In the genomic region with DNA sequence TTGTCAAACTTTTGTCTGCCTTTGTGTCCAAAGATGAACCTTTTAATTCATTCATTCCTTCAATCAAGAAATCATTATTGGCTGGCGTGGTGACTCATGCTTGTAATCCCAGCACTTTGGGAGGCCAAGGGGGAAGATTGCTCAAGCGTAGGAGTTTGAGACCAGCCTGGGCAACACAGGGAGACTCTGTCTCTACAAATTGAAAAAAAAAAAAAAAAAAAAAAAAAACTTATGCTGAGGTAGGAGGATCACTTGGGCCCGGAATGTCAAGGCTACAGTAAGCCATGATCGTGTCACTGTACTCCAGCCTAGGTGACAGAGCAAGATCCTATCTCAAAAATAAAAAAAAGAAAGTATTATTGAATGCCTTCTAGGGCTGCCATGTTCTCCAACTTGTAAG, we compare ENCODE assay signal across 12 cellular contexts. TPM values are rescaled to one million over a fixed set of nuclear protein-coding genes. Genes with fewer than 3 reads are reported as not detected.
A peak's percentile ranks its signal among the peaks of the same experiment; 100 is the strongest.
DNase-seq lines count a peak whose midpoint lies in the region; ATAC-seq, FAIRE-seq and TF ChIP-seq lines count a peak whose summit lies in the region.
"Had no signal": no experiment of that assay in that cellular context is flagged by ENCODE, and none has a peak within 500 bp of the region (broad histone marks: within the 10 kb centered on the region; RNA-seq: fewer than 3 reads in every experiment).

No MANE protein-coding gene starts in this region.

- no peak overlapping the region for H3K27ac Mint-ChIP-seq in CD4-positive, alpha-beta memory T cell
- H3K27ac Mint-ChIP-seq: activated T-helper 17 cell treated with anti-CD3 and anti-CD28 coated beads, Interleukin-2, amount 50 U/mL, for 72 hours; CD4-positive, CD25-positive, alpha-beta regulatory T cell; naive B cell had no signal

- no peak overlapping the region for H3K4me3 Mint-ChIP-seq in CD4-positive, alpha-beta memory T cell
- H3K4me3 Mint-ChIP-seq: activated T-helper 17 cell treated with anti-CD3 and anti-CD28 coated beads, Interleukin-2, amount 50 U/mL, for 72 hours; CD4-positive, CD25-positive, alpha-beta regulatory T cell had no signal

- no peaks in the 10 kb centered on the region for H3K27me3 ChIP-seq in small intestine (ENCODE audit: control insufficient read depth in 2 of 2, insufficient read depth in 2 of 2, low read length in 2 of 2)
- H3K27me3 ChIP-seq in CD4-positive, alpha-beta memory T cell (ENCODE audit: insufficient read depth, low read length): no peaks in the 10 kb centered on the region

- H3K4me3 ChIP-seq in HEK293 (ENCODE audit: low read depth, low read length): no peak overlapping the region
- no peak overlapping the region for H3K4me3 ChIP-seq in fibroblast of mammary gland (ENCODE audit: control insufficient read depth, low read depth, low read length)
- no peak overlapping the region for H3K4me3 ChIP-seq in small intestine (ENCODE audit: low read depth in 1 of 2, low read length in 2 of 2)
- H3K4me3 ChIP-seq in CD4-positive, alpha-beta memory T cell (ENCODE audit: low read length in 2 of 2): no peak overlapping the region

- H3K9me3 ChIP-seq in HEK293 (ENCODE audit: control insufficient read depth, insufficient read depth, low read depth, low read length) (no peaks in the 10 kb centered on the region), small intestine (ENCODE audit: control insufficient read depth, low read depth) (no peaks in the 10 kb centered on the region)
- no peaks in the 10 kb centered on the region for H3K9me3 ChIP-seq in CD4-positive, alpha-beta memory T cell (ENCODE audit: control insufficient read depth in 1 of 2, low read length in 2 of 2)

- no peak for TF ChIP-seq CTCF in HEK293 (tag by site-specific recombination; IDR thresholded peaks at IDR 0.05)
- no peak for TF ChIP-seq CTCF in fibroblast of mammary gland (conservative IDR thresholded peaks at IDR 0.05; ENCODE audit: control insufficient read depth, insufficient read depth, low read depth, low read length)

- no peak for FAIRE-seq in small intestine (lab: Jason Lieb, UNC)

- CTCF ChIA-PET in HEK293 (lab: Yijun Ruan, JAX): interaction anchor here (1.1 to 1.3 kb wide), 2 partner anchors 30 to 50 kb away, joined by 4 to 8 read pairs; no protein-coding TSS in a partner anchor
- CTCF ChIA-PET in CD4-positive, alpha-beta memory T cell (lab: Charles Lee; ENCODE audit: partially characterized antibody): interaction anchor here (0.6 kb wide), 1 partner anchor 114 kb away, joined by 3 read pairs; no protein-coding TSS in a partner anchor

- peak; percentile 81 for DNase-seq in fibroblast of mammary gland (ENCODE audit: low read depth)
- peak; percentile 36 for DNase-seq in small intestine
- no peak for DNase-seq in NCI-H1436 treated with DMSO at 0.1 percent for 48 hours (lab: John Stamatoyannopoulos, UW)
- DNase-seq in DMS79 treated with DMSO at 0.1 percent for 48 hours (lab: John Stamatoyannopoulos, UW): no peak
- no peak for DNase-seq in substantia nigra (lab: John Stamatoyannopoulos, UW)
- DNase-seq in CD4-positive, alpha-beta memory T cell: no peak
- DNase-seq: activated CD4-positive, alpha-beta T cell treated with anti-CD3 and anti-CD28 coated beads, Interleukin-2, amount 50 U/mL, for 48 hours; CD4-positive, CD25-positive, alpha-beta regulatory T cell; naive B cell had no signal

- intact Hi-C loops in CD4-positive, alpha-beta memory T cell (cut with micrococcal nuclease): no loop called here

- no peaks in the 10 kb centered on the region for H3K36me3 Mint-ChIP-seq in CD4-positive, alpha-beta memory T cell
- H3K36me3 Mint-ChIP-seq: CD4-positive, CD25-positive, alpha-beta regulatory T cell; naive B cell had no signal

- POLR2A ChIA-PET in HEK293 (lab: Yijun Ruan, JAX): no interaction called here
- POLR2A ChIA-PET in CD4-positive, alpha-beta memory T cell (lab: Charles Lee; ENCODE audit: partially characterized antibody): no interaction called here

- H3K4me1 ChIP-seq in HEK293 (ENCODE audit: control insufficient read depth, insufficient read depth, low read length): peaks cover 11% of the 10 kb centered on the region
- H3K4me1 ChIP-seq in small intestine (ENCODE audit: control insufficient read depth in 2 of 2, insufficient read depth in 1 of 2, low read depth in 1 of 2, low read length in 1 of 2): peaks cover 2 to 3% of the 10 kb centered on the region in 2 donors
- no peaks in the 10 kb centered on the region for H3K4me1 ChIP-seq in CD4-positive, alpha-beta memory T cell (ENCODE audit: insufficient read depth, low read length)

- H3K27ac ChIP-seq in HEK293 (ENCODE audit: extremely low read depth, low read depth, low read length): 0 out of 2 replicates have a peak overlapping the region, but pooled peaks have one; percentile 13
- no peak overlapping the region for H3K27ac ChIP-seq in small intestine (ENCODE audit: low read depth in 1 of 2, low read length in 1 of 2)
- H3K27ac ChIP-seq in substantia nigra (ENCODE audit: low read depth, low read length, poor library complexity, severe bottlenecking): no peak overlapping the region
- H3K27ac ChIP-seq in CD4-positive, alpha-beta memory T cell (ENCODE audit: low read depth, low read length): no peak overlapping the region

- no peaks in the 10 kb centered on the region for H3K4me1 Mint-ChIP-seq in CD4-positive, alpha-beta memory T cell
- H3K4me1 Mint-ChIP-seq: activated T-helper 17 cell treated with anti-CD3 and anti-CD28 coated beads, Interleukin-2, amount 50 U/mL, for 72 hours; CD4-positive, CD25-positive, alpha-beta regulatory T cell; naive B cell had no signal

- H3K36me3 ChIP-seq in HEK293 (ENCODE audit: control insufficient read depth in 2 of 2, insufficient read depth in 1 of 2, low read length in 2 of 2): no peaks in the 10 kb centered on the region
- no peaks in the 10 kb centered on the region for H3K36me3 ChIP-seq in small intestine (ENCODE audit: control insufficient read depth in 2 of 2, insufficient read depth in 2 of 2, low read length in 2 of 2)
- H3K36me3 ChIP-seq in CD4-positive, alpha-beta memory T cell (ENCODE audit: insufficient read depth, low read length): no peaks in the 10 kb centered on the region

- peaks cover 3 to 4% of the 10 kb centered on the region in 2 donors for H3K27me3 Mint-ChIP-seq in CD4-positive, alpha-beta memory T cell
- H3K27me3 Mint-ChIP-seq: activated T-helper 17 cell treated with anti-CD3 and anti-CD28 coated beads, Interleukin-2, amount 50 U/mL, for 72 hours; CD4-positive, CD25-positive, alpha-beta regulatory T cell; naive B cell had no signal

- no peaks in the 10 kb centered on the region for H3K9me3 Mint-ChIP-seq in CD4-positive, alpha-beta memory T cell
- H3K9me3 Mint-ChIP-seq: activated T-helper 17 cell treated with anti-CD3 and anti-CD28 coated beads, Interleukin-2, amount 50 U/mL, for 72 hours had no signal

- 44 to 68% (median 57%) methylated on average over 4 of the region's 4 CpGs for WGBS in small intestine, 3 donors

- peak; percentile 40 for ATAC-seq in SK-N-SH treated with all-trans-retinoic acid at 6 μM for 48 hours
- ATAC-seq: activated T-helper 17 cell treated with anti-CD3 and anti-CD28 coated beads, Interleukin-2, amount 50 U/mL, for 72 hours had no signal

TF ChIP-seq in HEK293, 187 proteins besides CTCF, POLR2A, EP300 and RAD21 (continues in another document):
- TF ChIP-seq ZBTB48 (tag by site-specific recombination; IDR thresholded peaks at IDR 0.05) (no peak), ZNF2 (tag by site-specific recombination; IDR thresholded peaks at IDR 0.05) (no peak), ZNF391 (tag by site-specific recombination; IDR thresholded peaks at IDR 0.05; ENCODE audit: borderline replicate concordance, low read depth) (no peak), MYNN (tag by site-specific recombination; IDR thresholded peaks at IDR 0.05; ENCODE audit: borderline replicate concordance) (no peak), ZNF248 (tag by site-specific recombination; IDR thresholded peaks at IDR 0.05) (no peak), ZNF514 (tag by site-specific recombination; IDR thresholded peaks at IDR 0.05) (no peak), ZSCAN30 (tag by site-specific recombination; IDR thresholded peaks at IDR 0.05) (no peak), ZSCAN23 (tag by site-specific recombination; IDR thresholded peaks at IDR 0.05) (no peak)
- TF ChIP-seq, protein P1, sequence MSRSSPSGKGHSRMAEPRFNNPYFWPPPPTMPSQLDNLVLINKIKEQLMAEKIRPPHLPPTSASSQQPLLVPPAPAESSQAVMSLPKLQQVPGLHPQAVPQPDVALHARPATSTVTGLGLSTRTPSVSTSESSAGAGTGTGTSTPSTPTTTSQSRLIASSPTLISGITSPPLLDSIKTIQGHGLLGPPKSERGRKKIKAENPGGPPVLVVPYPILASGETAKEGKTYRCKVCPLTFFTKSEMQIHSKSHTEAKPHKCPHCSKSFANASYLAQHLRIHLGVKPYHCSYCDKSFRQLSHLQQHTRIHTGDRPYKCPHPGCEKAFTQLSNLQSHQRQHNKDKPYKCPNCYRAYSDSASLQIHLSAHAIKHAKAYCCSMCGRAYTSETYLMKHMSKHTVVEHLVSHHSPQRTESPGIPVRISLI (tag by site-specific recombination; IDR thresholded peaks at IDR 0.05): peak; percentile 80

TF ChIP-seq in SK-N-SH treated with all-trans-retinoic acid at 6 μM for 48 hours, 23 proteins besides CTCF, POLR2A, EP300 and RAD21 (continues in another document):
- TF ChIP-seq TCF4 (CRISPR knock-in tag; IDR thresholded peaks at IDR 0.05; ENCODE audit: borderline replicate concordance): no peak
- no peak for TF ChIP-seq TOX (CRISPR knock-in tag; IDR thresholded peaks at IDR 0.05; ENCODE audit: borderline replicate concordance)
- no peak for TF ChIP-seq ZNF565 (CRISPR knock-in tag; conservative IDR thresholded peaks at IDR 0.05; ENCODE audit: low read depth)
- TF ChIP-seq GLIS3 (CRISPR knock-in tag; IDR thresholded peaks at IDR 0.05): no peak
- TF ChIP-seq CREB5 (CRISPR knock-in tag; IDR thresholded peaks at IDR 0.05; ENCODE audit: low read depth): no peak

RNA-seq across cellular contexts. Expression of gene CXADR, which starts 51.3 kb away (rescaled TPM):
- 10 to 100 TPM; 12.5 to 39.2 (median 32.2) TPM for polyA plus RNA-seq in small intestine
- 1 to 10 TPM in 1 of 2 experiments, under 1 TPM in 1; 0.64 to 1.4 TPM for total RNA-seq in CD4-positive, alpha-beta memory T cell
- 1 to 10 TPM in 1 of 2 donors, under 1 TPM in 1; 0.13 to 1.0 TPM for polyA plus RNA-seq in CD4-positive, alpha-beta memory T cell

Comparison
In these comparisons a context has a peak if more than half of its experiments do, and no peak if none do; other contexts are left out.
1. DNase-seq: peak in fibroblast of mammary gland (single experiment) and small intestine (single experiment); none in NCI-H1436 treated with DMSO at 0.1 percent for 48 hours (single experiment), DMS79 treated with DMSO at 0.1 percent for 48 hours (single experiment), substantia nigra (0 of 49) and CD4-positive, alpha-beta memory T cell (0 of 5).
2. RNA of gene CXADR, which starts 51.3 kb away (polyA plus RNA-seq): 12.5 to 39.2 TPM in small intestine; 0.13 to 1.0 TPM in CD4-positive, alpha-beta memory T cell; every median in the first group is over 4 times any median in the second.